Comparison of ENCODE assay signal across 19 cellular contexts in the genomic region with DNA sequence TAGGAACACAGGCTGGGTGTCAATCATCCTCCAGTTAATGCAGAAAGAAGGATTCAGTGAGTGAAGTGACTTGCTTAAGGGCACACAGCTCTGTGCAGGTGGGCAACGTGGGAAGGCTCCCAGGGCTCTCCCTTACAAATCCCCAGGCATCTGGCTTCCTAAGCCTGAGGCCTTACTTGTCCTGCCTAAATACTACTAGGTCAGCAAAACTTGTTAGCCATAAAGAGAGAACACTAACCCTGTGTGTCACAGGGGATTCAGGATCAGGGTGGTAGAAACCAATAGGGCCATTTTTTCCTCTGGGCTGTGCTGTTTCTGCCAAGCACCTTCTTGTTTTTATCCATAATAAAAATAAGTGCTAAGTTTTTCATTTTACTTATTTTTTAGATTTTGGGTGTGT. TPM values are rescaled to one million over a fixed set of nuclear protein-coding genes. Genes with fewer than 3 reads are reported as not detected.
"Had no signal": no experiment of that assay in that cellular context is flagged by ENCODE, and none has a peak within 500 bp of the region (broad histone marks: within the 10 kb centered on the region; RNA-seq: fewer than 3 reads in every experiment).

No MANE protein-coding gene starts in this region.

- H3K9me3 Mint-ChIP-seq: activated B cell treated with CpG ODN at 0.5 μM for 24 hours; activated CD8-positive, alpha-beta T cell treated with anti-CD3 and anti-CD28 coated beads for 36 hours; activated naive CD8-positive, alpha-beta T cell treated with anti-CD3 and anti-CD28 coated beads for 36 hours; stimulated activated effector memory CD8-positive, alpha-beta T cell treated with anti-CD3 and anti-CD28 coated beads, Interleukin-12 subunit alpha, Interleukin-12 subunit beta, amount 100 ng/mL, for 72 hours had no signal

- H3K4me3 ChIP-seq: dorsolateral prefrontal cortex, gastroesophageal sphincter, heart left ventricle, mucosa of descending colon had no signal

- H3K27me3 Mint-ChIP-seq: activated B cell treated with CpG ODN at 0.5 μM for 24 hours had no signal

- H3K36me3 ChIP-seq: gastroesophageal sphincter, heart left ventricle had no signal

- DNase-seq: activated B cell treated with CpG ODN at 0.5 μM for 24 hours; activated CD4-positive, alpha-beta T cell treated with anti-CD3 and anti-CD28 coated beads for 4 hours; activated naive CD4-positive, alpha-beta T cell; activated T-cell treated with anti-CD3 and anti-CD28 coated beads, Interleukin-2, amount 50 U/mL, for 1 hour; caudate nucleus; dorsolateral prefrontal cortex; naive thymus-derived CD8-positive, alpha-beta T cell; stimulated activated CD4-positive, alpha-beta T cell treated with anti-CD3 and anti-CD28 coated beads, Interleukin-4, amount 100 ng/mL, for 24 hours; T-helper 1 cell; T-helper 9 cell had no signal

- H3K27ac ChIP-seq: dorsolateral prefrontal cortex, gastroesophageal sphincter, heart left ventricle had no signal

- H3K27ac Mint-ChIP-seq: activated B cell treated with CpG ODN at 0.5 μM for 24 hours; activated CD8-positive, alpha-beta T cell treated with anti-CD3 and anti-CD28 coated beads for 36 hours; activated naive CD8-positive, alpha-beta T cell treated with anti-CD3 and anti-CD28 coated beads for 36 hours; activated T-helper 17 cell treated with anti-CD3 and anti-CD28 coated beads, Interleukin-2, amount 50 U/mL, for 72 hours; memory B cell; stimulated activated effector memory CD8-positive, alpha-beta T cell treated with anti-CD3 and anti-CD28 coated beads, Interleukin-12 subunit alpha, Interleukin-12 subunit beta, amount 100 ng/mL, for 72 hours had no signal

- H3K4me3 Mint-ChIP-seq: activated B cell treated with CpG ODN at 0.5 μM for 24 hours; activated CD8-positive, alpha-beta T cell treated with anti-CD3 and anti-CD28 coated beads for 36 hours; activated naive CD8-positive, alpha-beta T cell treated with anti-CD3 and anti-CD28 coated beads for 36 hours; activated T-helper 17 cell treated with anti-CD3 and anti-CD28 coated beads, Interleukin-2, amount 50 U/mL, for 72 hours; memory B cell; naive thymus-derived CD8-positive, alpha-beta T cell; stimulated activated effector memory CD8-positive, alpha-beta T cell treated with anti-CD3 and anti-CD28 coated beads, Interleukin-12 subunit alpha, Interleukin-12 subunit beta, amount 100 ng/mL, for 72 hours had no signal

- H3K27me3 ChIP-seq: heart left ventricle had no signal

- ATAC-seq: activated T-helper 17 cell treated with anti-CD3 and anti-CD28 coated beads, Interleukin-2, amount 50 U/mL, for 72 hours; naive thymus-derived CD8-positive, alpha-beta T cell; sciatic nerve had no signal

- H3K9me3 ChIP-seq: gastroesophageal sphincter, heart left ventricle, mucosa of descending colon had no signal

- H3K4me1 Mint-ChIP-seq: activated B cell treated with CpG ODN at 0.5 μM for 24 hours; activated T-helper 17 cell treated with anti-CD3 and anti-CD28 coated beads, Interleukin-2, amount 50 U/mL, for 72 hours; memory B cell had no signal

- H3K36me3 Mint-ChIP-seq: activated naive CD8-positive, alpha-beta T cell treated with anti-CD3 and anti-CD28 coated beads for 36 hours; memory B cell; naive thymus-derived CD8-positive, alpha-beta T cell; stimulated activated effector memory CD8-positive, alpha-beta T cell treated with anti-CD3 and anti-CD28 coated beads, Interleukin-12 subunit alpha, Interleukin-12 subunit beta, amount 100 ng/mL, for 72 hours had no signal

- H3K4me1 ChIP-seq: gastroesophageal sphincter had no signal

RNA-seq across cellular contexts. Expression of a gene that starts 55.0 kb away (rescaled TPM):
- total RNA-seq: activated B cell treated with CpG ODN at 0.5 μM for 24 hours; activated CD8-positive, alpha-beta T cell treated with anti-CD3 and anti-CD28 coated beads for 36 hours; activated naive CD8-positive, alpha-beta T cell treated with anti-CD3 and anti-CD28 coated beads for 36 hours; activated T-helper 17 cell treated with anti-CD3 and anti-CD28 coated beads, Interleukin-2, amount 50 U/mL, for 72 hours had no signal
